18 cellular contexts compared by ENCODE assay signal in genomic region chr1:33424205-33424604, GRCh38. TPM values are rescaled to one million over a fixed set of nuclear protein-coding genes. Genes with fewer than 3 reads are reported as not detected.
DNase-seq lines count a peak whose midpoint lies in the region; ATAC-seq, FAIRE-seq and TF ChIP-seq lines count a peak whose summit lies in the region.
"Had no signal": no experiment of that assay in that cellular context is flagged by ENCODE, and none has a peak within 500 bp of the region (broad histone marks: within the 10 kb centered on the region; RNA-seq: fewer than 3 reads in every experiment).

No MANE protein-coding gene starts in this region.

- H3K4me2 ChIP-seq in endothelial cell of umbilical vein (ENCODE audit: insufficient read depth, low read length) (no peak overlapping the region), osteoblast (ENCODE audit: insufficient read depth, low read length) (peak overlapping the region; percentile 29)
- H3K4me2 ChIP-seq: BLaER1 treated with 17β-estradiol and CSF1 and Interleukin-3, amounts not matched to agents 10 nM and 100 nM had no signal

- H2AFZ ChIP-seq in endothelial cell of umbilical vein (ENCODE audit: low read depth, low read length), result no peak overlapping the region
- H2AFZ ChIP-seq in osteoblast (ENCODE audit: low read length), result no peak overlapping the region

- no peaks in the 10 kb centered on the region for H3K9me1 ChIP-seq in endothelial cell of umbilical vein (replicated peaks; ENCODE audit: control insufficient read depth, extremely low read depth, insufficient read depth, low read length)

- no peaks in the 10 kb centered on the region for H4K20me1 ChIP-seq in endothelial cell of umbilical vein (replicated peaks; ENCODE audit: control insufficient read depth, extremely low read depth, insufficient read depth, low read length)
- H4K20me1 ChIP-seq in osteoblast (ENCODE audit: insufficient read depth, low read length), result no peaks in the 10 kb centered on the region

- peak; percentile 30 to 89 for DNase-seq in HAP-1 (ENCODE audit: low spot score in 2 of 2)
- DNase-seq in RKO (ENCODE audit: low spot score), result peak; percentile 75
- DNase-seq in endothelial cell of umbilical vein (ENCODE audit: low read depth, low spot score), result peak; percentile 16
- DNase-seq in osteoblast (ENCODE audit: insufficient read length, low spot score, missing footprints), result peak; percentile 31
- no peak for DNase-seq in NCI-H1694 treated with DMSO at 0.1 percent for 48 hours (lab: John Stamatoyannopoulos, UW)
- DNase-seq in middle frontal gyrus (ENCODE audit: extremely low spot score, low spot score), result no peak
- no peak for DNase-seq in GM12892 (ENCODE audit: insufficient read length)
- DNase-seq: activated gamma-delta T cell; DMS79 treated with DMSO at 0.1 percent for 48 hours; effector memory CD8-positive, alpha-beta T cell; NCI-H2081 treated with DMSO at 0.1 percent for 48 hours; stimulated activated CD4-positive, alpha-beta T cell treated with anti-CD3 and anti-CD28 coated beads, Interleukin-2, amount 100 ng/mL, for 24 hours; stimulated activated CD8-positive, alpha-beta memory T cell treated with anti-CD3 and anti-CD28 coated beads, Interleukin-4, amount 100 ng/mL, for 48 hours had no signal

- H3K36me3 ChIP-seq in HAP-1 (replicated peaks) (no peaks in the 10 kb centered on the region), endothelial cell of umbilical vein (ENCODE audit: control insufficient read depth in 2 of 2, extremely low read depth in 1 of 2, insufficient read depth in 2 of 2, low read length in 2 of 2) (no peaks in the 10 kb centered on the region), osteoblast (ENCODE audit: insufficient read depth, low read length) (peaks cover 5% of the 10 kb centered on the region)
- H3K36me3 ChIP-seq: thoracic aorta had no signal

- dilution Hi-C loops in endothelial cell of umbilical vein (cut with MboI; ENCODE audit: extremely low pct_ligation_motif_present, low sequenced_read_pairs), result no loop called here

- no peak for TF ChIP-seq POLR2A in endothelial cell of umbilical vein (IDR thresholded peaks at IDR 0.05; ENCODE audit: low read depth, low read length)
- TF ChIP-seq POLR2A in GM12892 (IDR thresholded peaks at IDR 0.05; ENCODE audit: low read depth, low read length), result no peak

- in situ Hi-C loops in HAP-1 (cut with MboI; ENCODE audit: low sequenced_read_pairs), result no loop called here

- POLR2A ChIA-PET in endothelial cell of umbilical vein (lab: Charles Lee), result no interaction called here

- CTCF ChIA-PET in endothelial cell of umbilical vein (lab: Charles Lee), result no interaction called here

- H3K9me3 ChIP-seq in HAP-1, result no peaks in the 10 kb centered on the region
- no peaks in the 10 kb centered on the region for H3K9me3 ChIP-seq in endothelial cell of umbilical vein (replicated peaks; ENCODE audit: control insufficient read depth, insufficient read depth, low read length)
- H3K9me3 ChIP-seq in osteoblast (ENCODE audit: low read depth, low read length), result no peaks in the 10 kb centered on the region
- H3K9me3 ChIP-seq: thoracic aorta had no signal

- peaks cover 8% of the 10 kb centered on the region for H3K4me1 ChIP-seq in HAP-1
- H3K4me1 ChIP-seq in endothelial cell of umbilical vein (ENCODE audit: control insufficient read depth, extremely low read depth, insufficient read depth, low read length), result peaks cover 14% of the 10 kb centered on the region
- H3K4me1 ChIP-seq in osteoblast (ENCODE audit: insufficient read depth, low read length), result peaks cover 47% of the 10 kb centered on the region

- ATAC-seq in HG03521 (IDR thresholded peaks at IDR 0.05; ENCODE audit: unreplicated experiment), result no peak
- ATAC-seq: effector memory CD8-positive, alpha-beta T cell had no signal

- no peak overlapping the region for H3K4me3 ChIP-seq in HAP-1
- H3K4me3 ChIP-seq in endothelial cell of umbilical vein (replicated peaks in 1 of 3; ENCODE audit: insufficient read depth in 1 of 3, low read depth in 1 of 3, low read length in 3 of 3), result no peak overlapping the region
- H3K4me3 ChIP-seq in osteoblast (ENCODE audit: insufficient read depth, low read length), result no peak overlapping the region
- H3K4me3 ChIP-seq: BLaER1 treated with 17β-estradiol and CSF1 and Interleukin-3, amounts not matched to agents 10 nM and 100 nM; thoracic aorta had no signal

- TF ChIP-seq CTCF in endothelial cell of umbilical vein (IDR thresholded peaks at IDR 0.05; ENCODE audit: extremely low read depth in 1 of 2, insufficient read depth in 1 of 2, low read depth in 1 of 2, low read length in 2 of 2), result no peak
- TF ChIP-seq CTCF in osteoblast (IDR thresholded peaks at IDR 0.05; ENCODE audit: extremely low read depth, low read depth, low read length), result no peak

- FAIRE-seq in endothelial cell of umbilical vein (lab: Jason Lieb, UNC), result no peak
- FAIRE-seq in GM12892 (lab: Jason Lieb, UNC), result no peak
- FAIRE-seq: bronchial epithelial cell, keratinocyte had no signal

- no peak overlapping the region for H3K9ac ChIP-seq in endothelial cell of umbilical vein (replicated peaks; ENCODE audit: extremely low read depth, insufficient read depth, low read length)
- H3K9ac ChIP-seq: BLaER1 treated with 17β-estradiol and CSF1 and Interleukin-3, amounts not matched to agents 10 nM and 100 nM had no signal

- H3K79me2 ChIP-seq in endothelial cell of umbilical vein (ENCODE audit: control insufficient read depth, insufficient read depth, low read length) (no peaks in the 10 kb centered on the region), osteoblast (ENCODE audit: insufficient read depth, low read length) (peaks cover 91% of the 10 kb centered on the region)

- H3K27ac ChIP-seq in endothelial cell of umbilical vein (ENCODE audit: insufficient read depth, low read depth, low read length), result no peak overlapping the region
- peak overlapping the region; percentile 78 for H3K27ac ChIP-seq in osteoblast (ENCODE audit: low read depth, low read length)
- H3K27ac ChIP-seq: BLaER1 treated with 17β-estradiol and CSF1 and Interleukin-3, amounts not matched to agents 10 nM and 100 nM; thoracic aorta had no signal

- no TSS peak for BruUV-seq in endothelial cell of umbilical vein (replicated peaks; lab: Mats Ljungman, UMichigan)

- intact Hi-C loops in endothelial cell of umbilical vein (cut with micrococcal nuclease), result no loop called here

- H3K27me3 ChIP-seq in HAP-1 (ENCODE audit: low read depth) (no peaks in the 10 kb centered on the region), endothelial cell of umbilical vein (ENCODE audit: control insufficient read depth in 2 of 2, insufficient read depth in 2 of 2, low read length in 2 of 2) (no peaks in the 10 kb centered on the region), osteoblast (ENCODE audit: insufficient read depth, low read length) (no peaks in the 10 kb centered on the region)

TF ChIP-seq in endothelial cell of umbilical vein, 7 proteins besides CTCF, POLR2A, EP300 and RAD21:
- no peak for TF ChIP-seq GATA2 (IDR thresholded peaks at IDR 0.05; ENCODE audit: insufficient read depth, insufficient read length, low read depth, low read length)
- TF ChIP-seq JUN (IDR thresholded peaks at IDR 0.05; ENCODE audit: borderline replicate concordance, insufficient read depth, insufficient read length, low read depth), result no peak
- no peak for TF ChIP-seq FOS (IDR thresholded peaks at IDR 0.05; ENCODE audit: borderline replicate concordance, insufficient read depth, low read length)
- no peak for TF ChIP-seq MYC (IDR thresholded peaks at IDR 0.05; ENCODE audit: low read depth, low read length)
- no peak for TF ChIP-seq POLR2AphosphoS5 (IDR thresholded peaks at IDR 0.05; ENCODE audit: insufficient read depth, low read depth, low read length)
- no peak for TF ChIP-seq MAX (IDR thresholded peaks at IDR 0.05; ENCODE audit: insufficient read depth, insufficient read length)
- no peak for TF ChIP-seq EZH2 (IDR thresholded peaks at IDR 0.05; ENCODE audit: borderline replicate concordance, low read depth, low read length, severe bottlenecking)

RNA-seq across cellular contexts. Expression of gene PHC2, which starts 6.7 kb away (rescaled TPM):
- total RNA-seq in endothelial cell of umbilical vein (79.0 and 82.3 TPM in 2 replicates), osteoblast (82.2 and 85.4 TPM in 2 replicates)
- 59.6 and 65.6 TPM in 2 replicates for polyA plus RNA-seq in endothelial cell of umbilical vein
- polyA plus RNA-seq in endothelial cell of umbilical vein (2011; cell fraction: cytosol; rRNA removed), result 77.7 and 81.7 TPM in 2 replicates
- 55.2 and 67.5 TPM in 2 replicates for polyA plus RNA-seq in endothelial cell of umbilical vein (2011; cell fraction: nucleus; rRNA removed)
- polyA plus RNA-seq in endothelial cell of umbilical vein (2012), result 57.0 and 62.8 TPM in 2 replicates
- polyA minus RNA-seq in endothelial cell of umbilical vein, result 43.1 and 48.5 TPM in 2 replicates
- polyA minus RNA-seq in endothelial cell of umbilical vein (2011; cell fraction: cytosol; rRNA and poly(A)+ RNA removed), result 14.2 TPM
- polyA minus RNA-seq in endothelial cell of umbilical vein (2011; cell fraction: nucleus; rRNA and poly(A)+ RNA removed), result 19.4 and 21.8 TPM in 2 replicates
- polyA plus RNA-seq in GM12892 (2012; ENCODE audit: missing spikeins), result 16.0 TPM

RNA-seq across cellular contexts. Expression of gene ZSCAN20, which starts 48.2 kb away (rescaled TPM):
- total RNA-seq in endothelial cell of umbilical vein, result 4.7 and 5.8 TPM in 2 replicates
- 1.0 and 1.2 TPM in 2 replicates for polyA plus RNA-seq in endothelial cell of umbilical vein
- polyA plus RNA-seq in endothelial cell of umbilical vein (2011; cell fraction: cytosol; rRNA removed), result 1.5 and 1.7 TPM in 2 replicates
- 5.5 and 5.6 TPM in 2 replicates for polyA plus RNA-seq in endothelial cell of umbilical vein (2011; cell fraction: nucleus; rRNA removed)
- 1.9 and 2.4 TPM in 2 replicates for polyA plus RNA-seq in endothelial cell of umbilical vein (2012)
- polyA minus RNA-seq in endothelial cell of umbilical vein, result 4.0 and 5.0 TPM in 2 replicates
- polyA minus RNA-seq in endothelial cell of umbilical vein (2011; cell fraction: cytosol; rRNA and poly(A)+ RNA removed), result 3.2 TPM
- 2.6 and 3.3 TPM in 2 replicates for polyA minus RNA-seq in endothelial cell of umbilical vein (2011; cell fraction: nucleus; rRNA and poly(A)+ RNA removed)
- total RNA-seq in osteoblast, result 9.8 and 11.2 TPM in 2 replicates
- polyA plus RNA-seq in GM12892 (2012; ENCODE audit: missing spikeins), result 2.7 TPM

Comparison
In these comparisons a context has a peak if more than half of its experiments do, and no peak if none do; other contexts are left out.
1. DNase-seq: peak in HAP-1 (2 of 2), RKO (single experiment), endothelial cell of umbilical vein (single experiment) and osteoblast (single experiment); none in NCI-H1694 treated with DMSO at 0.1 percent for 48 hours (single experiment), middle frontal gyrus (single experiment) and GM12892 (single experiment).